Comparison of ENCODE assay signal across 18 cellular contexts in the genomic region with DNA sequence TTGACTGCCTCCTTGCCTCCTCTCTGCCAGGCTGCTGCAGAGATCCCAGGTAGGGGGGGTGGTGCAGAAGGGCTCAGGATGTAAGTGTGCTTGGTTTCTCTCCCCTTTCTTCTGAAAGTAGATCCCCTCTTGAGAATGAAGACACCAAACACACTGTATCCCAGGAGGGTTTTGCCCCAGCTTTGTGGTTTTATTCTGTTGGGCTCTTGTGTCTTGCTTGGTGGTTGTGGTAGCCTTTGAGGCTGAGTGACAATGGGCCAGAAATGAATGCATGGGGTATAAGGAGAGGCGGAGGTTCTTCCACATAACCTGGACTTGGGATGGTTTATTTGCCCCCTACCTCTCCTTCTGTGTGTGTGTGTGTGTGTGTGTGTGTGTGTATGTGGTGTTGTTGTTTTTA. TPM values are rescaled to one million over a fixed set of nuclear protein-coding genes. Genes with fewer than 3 reads are reported as not detected.
DNase-seq lines count a peak whose midpoint lies in the region; ATAC-seq and TF ChIP-seq lines count a peak whose summit lies in the region.
"Had no signal": no experiment of that assay in that cellular context is flagged by ENCODE, and none has a peak within 500 bp of the region (broad histone marks: within the 10 kb centered on the region; RNA-seq: fewer than 3 reads in every experiment).

No MANE protein-coding gene starts in this region.

- TF ChIP-seq CTCF in HL-60 (IDR thresholded peaks at IDR 0.05; ENCODE audit: insufficient read depth, low read length) (no peak), esophagus muscularis mucosa (IDR thresholded peaks at IDR 0.05) (no peak), tibial artery (IDR thresholded peaks at IDR 0.05) (no peak)

- TF ChIP-seq EP300 in esophagus muscularis mucosa (IDR thresholded peaks at IDR 0.05): no peak

- H3K4me1 ChIP-seq in esophagus muscularis mucosa (peaks cover 34 to 75% (median 65%) of the 10 kb centered on the region in 4 donors), tibial artery (peaks cover 0 to 66% (median 46%) of the 10 kb centered on the region in 4 donors)

- ATAC-seq in HG02623 (IDR thresholded peaks at IDR 0.05; ENCODE audit: unreplicated experiment) (no peak), left colon (no peak)
- ATAC-seq: SK-N-SH treated with all-trans-retinoic acid at 6 μM for 48 hours had no signal

- DNase-seq in NCI-H2171 treated with DMSO at 0.1 percent for 48 hours (lab: John Stamatoyannopoulos, UW): peak; percentile 34
- DNase-seq in NCI-H2171 (lab: John Stamatoyannopoulos, UW): no peak
- DNase-seq in HL-60 (ENCODE audit: low read depth in 1 of 2, low spot score in 1 of 2): no peak
- no peak for DNase-seq in esophagus muscularis mucosa (ENCODE audit: extremely low spot score)
- DNase-seq in tibial artery: no peak
- DNase-seq in RKO (ENCODE audit: low spot score): no peak
- no peak for DNase-seq in left colon
- DNase-seq: 8988T; BE2C; NCI-H1436; NCI-H2081 treated with DMSO at 0.1 percent for 48 hours; NCI-H446; NK-92 treated with Interleukin-12 subunit alpha and Interleukin-12 subunit beta, amount 100 ng/mL, for 24 hours; SHP77 treated with DMSO at 0.1 percent for 48 hours; T-helper 1 cell had no signal

- H3K27ac ChIP-seq in HL-60 (replicated peaks) (peak overlapping the region; percentile 22; the same call in 1 of the 2 replicates), esophagus muscularis mucosa (replicated peaks in 1 of 4) (peak overlapping the region in 3 of 4 donors; percentile 42 to 67 (median 49)), tibial artery (peak overlapping the region; percentile 25 to 52)

- TF ChIP-seq POLR2A in esophagus muscularis mucosa (IDR thresholded peaks at IDR 0.05; ENCODE audit: low read depth): no peak

- H3K27me3 ChIP-seq in HL-60 (ENCODE audit: insufficient read depth, poor library complexity, severe bottlenecking) (no peaks in the 10 kb centered on the region), esophagus muscularis mucosa (no peaks in the 10 kb centered on the region), tibial artery (no peaks in the 10 kb centered on the region)
- H3K27me3 ChIP-seq: BE2C had no signal

- intact Hi-C loops in esophagus muscularis mucosa (cut with DNase I): no loop called here
- intact Hi-C loops in tibial artery (cut with DNase I; ENCODE audit: low total_unique reads): no loop called here
- intact Hi-C loops in left colon (cut with DNase I, micrococcal nuclease): no loop called here

- 100% methylated on average over 1 of the region's 1 CpG for WGBS in esophagus muscularis mucosa

- no peak overlapping the region for H3K4me3 ChIP-seq in HL-60 (replicated peaks; ENCODE audit: insufficient read depth, low read length)
- H3K4me3 ChIP-seq in esophagus muscularis mucosa: no peak overlapping the region
- H3K4me3 ChIP-seq in tibial artery: no peak overlapping the region

- H3K36me3 ChIP-seq in esophagus muscularis mucosa (no peaks in the 10 kb centered on the region), tibial artery (no peaks in the 10 kb centered on the region)
- H3K36me3 ChIP-seq: BE2C had no signal

- H3K9me3 ChIP-seq in esophagus muscularis mucosa: no peaks in the 10 kb centered on the region
- H3K9me3 ChIP-seq in tibial artery: no peaks in the 10 kb centered on the region
- H3K9me3 ChIP-seq: BE2C had no signal

RNA-seq across cellular contexts. Expression of a gene that starts 5.7 kb away (rescaled TPM):
- total RNA-seq in esophagus muscularis mucosa: 10 to 100 TPM; 12.5 to 16.4 (median 15.1) TPM
- total RNA-seq in left colon: 10 to 100 TPM; 34.7 to 37.7 TPM

RNA-seq across cellular contexts. Expression of a gene that starts 45.0 kb away (rescaled TPM):
- total RNA-seq in esophagus muscularis mucosa (1 to 10 TPM in 1 of 4 donors, under 1 TPM in 3; under 0.01 to 1.6 (median 0.34) TPM), left colon (under 1 TPM; 0.15 to 0.59 TPM)
- total RNA-seq: RPMI7951 had no signal
